8 cellular contexts compared by ENCODE assay signal in genomic region chr2:226985227-226985946, GRCh38.
DNase-seq lines count a peak whose midpoint lies in the region; ATAC-seq, FAIRE-seq and TF ChIP-seq lines count a peak whose summit lies in the region.

No MANE protein-coding gene starts in this region.

- DNase-seq in COR-L47 (lab: John Stamatoyannopoulos, UW) = peak; percentile 21
- DNase-seq in NCI-H526 treated with DMSO at 0.1 percent for 48 hours (lab: John Stamatoyannopoulos, UW) = peak; percentile 25
- DNase-seq in K562 (ENCODE audit: extremely low read depth in 1 of 4, low spot score in 3 of 4) = peak; percentile 17 to 65 (median 25)
- peak; percentile 53 for DNase-seq in iPS-NIHi7 (ENCODE audit: extremely low spot score)
- DNase-seq in smooth muscle cell of the brain vasculature (ENCODE audit: low read depth, low spot score) = peak; percentile 60
- no peak for DNase-seq in 8988T

- no peak overlapping the region for H3K27ac ChIP-seq in K562 (ENCODE audit: extremely low read depth, low read depth, low read length)

- in situ Hi-C loops in K562 (cut with MboI) = loop anchor here (5.0 kb wide), 1 partner anchor 173 kb away; no protein-coding TSS in a partner anchor

- POLR2A ChIA-PET in K562 (lab: Yijun Ruan, JAX) = interaction anchor here (0.6 kb wide), 2 partner anchors 141 to 224 kb away, joined by 3 to 4 read pairs; no protein-coding TSS in a partner anchor

- no peak overlapping the region for H3K4me2 ChIP-seq in K562 (ENCODE audit: insufficient read depth, low read length)

- peaks cover 0 to 18% of the 10 kb centered on the region in 2 experiments; a peak in 3 of 5 replicates for H3K4me1 ChIP-seq in K562 (replicated peaks in 1 of 2; ENCODE audit: control insufficient read depth in 2 of 2, insufficient read depth in 2 of 2, low read length in 2 of 2)

- peak; percentile 29 for ATAC-seq in GM19043 (IDR thresholded peaks at IDR 0.05; ENCODE audit: low read depth, unreplicated experiment)
- ATAC-seq in HG03439 (IDR thresholded peaks at IDR 0.05; ENCODE audit: unreplicated experiment) = peak; percentile 31
- peak; percentile 74 for ATAC-seq in K562

- no peak overlapping the region for H2AFZ ChIP-seq in K562 (ENCODE audit: low read depth, low read length)

- H3K4me3 ChIP-seq in K562 = no peak overlapping the region

- no peak for TF ChIP-seq EP300 in K562 (IDR thresholded peaks at IDR 0.05; ENCODE audit: low read length)

- H3K27me3 ChIP-seq in K562 (ENCODE audit: control insufficient read depth in 2 of 2, insufficient read depth in 2 of 2, low read length in 2 of 2) = no peaks in the 10 kb centered on the region

- CTCF ChIA-PET in K562 (lab: Yijun Ruan, JAX; ENCODE audit: low intra/inter-chr PET ratio) = interaction anchor here (0.6 to 2.9 kb wide), 2 partner anchors 173 to 1317 kb away, joined by 3 to 19 read pairs; no protein-coding TSS in a partner anchor

- BruUV-seq in K562 (replicated peaks; lab: Mats Ljungman, UMichigan) = no TSS peak

- H3K79me2 ChIP-seq in K562 (ENCODE audit: control insufficient read depth, insufficient read depth, low read length) = 0 out of 3 replicates have a peak, but pooled peaks cover 4% of the 10 kb centered on the region

- TF ChIP-seq POLR2A in K562 (conservative IDR thresholded peaks at IDR 0.05) = no peak

- intact Hi-C loops in K562 (cut with micrococcal nuclease) = loop anchor here (1.0 to 5.0 kb wide), 3 partner anchors 122 to 1313 kb away; no protein-coding TSS in a partner anchor

- H3K9ac ChIP-seq in K562 (ENCODE audit: insufficient read depth in 1 of 2, low read depth in 2 of 2, low read length in 2 of 2) = no peak overlapping the region

- no peaks in the 10 kb centered on the region for H3K9me1 ChIP-seq in K562 (ENCODE audit: control insufficient read depth, insufficient read depth, low read length)

- TF ChIP-seq RAD21 in K562 (CRISPR knock-in tag; conservative IDR thresholded peaks at IDR 0.05 in 1 of 2, IDR thresholded peaks at IDR 0.05 in 1 of 2) = peak; percentile 64 to 71

- peak; percentile 81 for FAIRE-seq in K562 (lab: Jason Lieb, UNC)

- no peaks in the 10 kb centered on the region for H4K20me1 ChIP-seq in K562 (replicated peaks; ENCODE audit: control insufficient read depth, insufficient read depth, low read length)

- H3K9me3 ChIP-seq in K562 (replicated peaks; ENCODE audit: control insufficient read depth, insufficient read depth, low read depth, low read length) = no peaks in the 10 kb centered on the region

- TF ChIP-seq CTCF in K562 (IDR thresholded peaks at IDR 0.05 in 2 of 3, conservative IDR thresholded peaks at IDR 0.05 in 1 of 3; ENCODE audit: insufficient read depth in 2 of 3, low read depth in 1 of 3, low read length in 3 of 3) = peak; percentile 42 to 70 (median 50); a peak in 4 of 6 replicates

- 26% methylated on average over 10 of the region's 10 CpGs for WGBS in K562 (ENCODE audit: insufficient coverage, low coverage, missing lambda C conversion rate)

- no peaks in the 10 kb centered on the region for H3K36me3 ChIP-seq in K562 (ENCODE audit: control insufficient read depth, insufficient read depth, low read length)

TF ChIP-seq in K562, 482 proteins besides CTCF, POLR2A, EP300 and RAD21:
- TF ChIP-seq C11orf30 (IDR thresholded peaks at IDR 0.05; ENCODE audit: low read depth) (peak; percentile 81), MAFK (IDR thresholded peaks at IDR 0.05; ENCODE audit: low read length) (peak; percentile 70), NCOA4 (IDR thresholded peaks at IDR 0.05; ENCODE audit: partially characterized antibody) (no peak), MAFG (tag; conservative IDR thresholded peaks at IDR 0.05) (peak; percentile 78), RHOXF2B (CRISPR knock-in tag; conservative IDR thresholded peaks at IDR 0.05) (no peak), SMC3 (conservative IDR thresholded peaks at IDR 0.05; ENCODE audit: insufficient read depth, low read depth, low read length) (peak; percentile 45), MAFF (IDR thresholded peaks at IDR 0.05; ENCODE audit: low read length) (peak; percentile 71), ZNF316 (IDR thresholded peaks at IDR 0.05) (peak; percentile 89)
